ENCODE assay signal across 8 cellular contexts in genomic region chr14:23237772-23238594, GRCh38. TPM values are rescaled to one million over a fixed set of nuclear protein-coding genes. Genes with fewer than 3 reads are reported as not detected.
DNase-seq lines count a peak whose midpoint lies in the region; ATAC-seq and TF ChIP-seq lines count a peak whose summit lies in the region.

TSS of gene RNF212B (plus strand) at chr14:23237936. CDS start at chr14:23240346, 2,410 bp downstream.

- H3K9me3 Mint-ChIP-seq in CD4-positive, alpha-beta memory T cell, result peaks cover 0 to 2% (median 0%) of the 10 kb centered on the region in 8 donors
- H3K9me3 Mint-ChIP-seq in H9, result peaks cover 2% of the 10 kb centered on the region in 2 experiments

- no peak within 1 kb of the TSS for H3K56ac ChIP-seq in H9 (ENCODE audit: insufficient read length, low read depth, low read length)

- H2BK20ac ChIP-seq in H9 (ENCODE audit: low read depth, low read length, poor library complexity, severe bottlenecking), result no peak within 1 kb of the TSS

- TF ChIP-seq CTCF in H9 (conservative IDR thresholded peaks at IDR 0.05) (no peak), WI38 (IDR thresholded peaks at IDR 0.05; ENCODE audit: low read depth, low read length) (no peak)

- no peak within 1 kb of the TSS for H3K4ac ChIP-seq in H9 (ENCODE audit: low read depth, low read length)

- no peak for ATAC-seq in HG03196 (IDR thresholded peaks at IDR 0.05; ENCODE audit: unreplicated experiment)

- peaks cover 4% of the 10 kb centered on the region for H3K23me2 ChIP-seq in H9 (ENCODE audit: insufficient read length, low read depth, low read length, poor library complexity, severe bottlenecking)

- no peak within 1 kb of the TSS for H2BK12ac ChIP-seq in H9 (ENCODE audit: insufficient read length, low read depth, low read length)

- peak within 1 kb of the TSS; percentile 94; the same call in 1 of the 2 replicates for H3K14ac ChIP-seq in H9 (ENCODE audit: insufficient read depth, low read length)

- H3K79me1 ChIP-seq in H9 (ENCODE audit: insufficient read depth, low read depth, low read length, poor library complexity, severe bottlenecking), result no peaks in the 10 kb centered on the region

- WGBS in H9 (ENCODE audit: extremely low coverage, insufficient read length, low lambda C conversion rate), result no CpG with 5 or more reads among the region's 39 CpGs

- peak within 1 kb of the TSS; percentile 73 for H3T11ph ChIP-seq in H9 (ENCODE audit: low read length)

- no peak within 1 kb of the TSS for H4K91ac ChIP-seq in H9 (ENCODE audit: insufficient read length, low read depth, low read length)

- no peak within 1 kb of the TSS for H4K5ac ChIP-seq in H9 (ENCODE audit: insufficient read length, low read depth, low read length)

- no peak within 1 kb of the TSS for H2BK120ac ChIP-seq in H9 (ENCODE audit: low read depth, low read length, poor library complexity, severe bottlenecking)

- H3K4me1 Mint-ChIP-seq in CD4-positive, alpha-beta memory T cell, result peaks cover 0 to 7% (median 6%) of the 10 kb centered on the region in 4 donors
- H3K4me1 Mint-ChIP-seq in H9, result peaks cover 10 to 13% of the 10 kb centered on the region in 2 experiments

- H3K36me3 Mint-ChIP-seq in CD4-positive, alpha-beta memory T cell, result no peaks in the 10 kb centered on the region
- H3K36me3 Mint-ChIP-seq in H9 (ENCODE audit: insufficient read depth in 1 of 3, low read depth in 3 of 3), result peaks cover 0 to 2% (median under 1%) of the 10 kb centered on the region in 3 experiments; a peak in 3 of 7 replicates

- POLR2A ChIA-PET in CD4-positive, alpha-beta memory T cell (lab: Charles Lee; ENCODE audit: partially characterized antibody), result interaction anchor here (0.6 to 0.9 kb wide), 2 partner anchors 15 to 56 kb away, joined by 3 read pairs; no protein-coding TSS in a partner anchor

- peak within 1 kb of the TSS; percentile 76 for H3K18ac ChIP-seq in H9 (ENCODE audit: insufficient read length, low read depth, low read length)

- peak within 1 kb of the TSS in 5 of 8 donors; percentile 11 to 61 (median 46) for H3K4me3 Mint-ChIP-seq in CD4-positive, alpha-beta memory T cell
- H3K4me3 Mint-ChIP-seq in H9, result peak within 1 kb of the TSS; percentile 55

- H3K79me2 ChIP-seq in H9 (ENCODE audit: insufficient read depth, low read length), result no peaks in the 10 kb centered on the region

- in situ Hi-C loops in T47D (cut with HindIII; ENCODE audit: low pct_unique_long_range_greater_than_20kb, low sequenced_read_pairs), result no loop called here

- H3K27ac ChIP-seq in CD4-positive, alpha-beta memory T cell (ENCODE audit: low read depth, low read length), result no peak within 1 kb of the TSS
- H3K27ac ChIP-seq in H9 (ENCODE audit: insufficient read length, low read depth, low read length), result no peak within 1 kb of the TSS
- no peak within 1 kb of the TSS for H3K27ac ChIP-seq in iPS-20b (ENCODE audit: low read length)

- H3K36me3 ChIP-seq in CD4-positive, alpha-beta memory T cell (ENCODE audit: insufficient read depth, low read length), result no peaks in the 10 kb centered on the region
- H3K36me3 ChIP-seq in iPS-20b (ENCODE audit: insufficient read depth, low read depth, low read length), result no peaks in the 10 kb centered on the region

- H2AFZ ChIP-seq in H9 (ENCODE audit: low read length), result peak within 1 kb of the TSS; percentile 63

- H2AK5ac ChIP-seq in H9 (ENCODE audit: insufficient read length, low read length), result no peak within 1 kb of the TSS

- H3K9ac ChIP-seq in H9 (ENCODE audit: extremely low read depth, insufficient read length, low read length) (peak within 1 kb of the TSS; percentile 73), iPS-20b (ENCODE audit: low read depth, low read length) (peak within 1 kb of the TSS; percentile 72; the same call in 1 of the 2 replicates)

- no peaks in the 10 kb centered on the region for H3K27me3 ChIP-seq in CD4-positive, alpha-beta memory T cell (ENCODE audit: insufficient read depth, low read length)
- no peaks in the 10 kb centered on the region for H3K27me3 ChIP-seq in H9 (ENCODE audit: insufficient read depth, low read length)
- no peaks in the 10 kb centered on the region for H3K27me3 ChIP-seq in iPS-20b (ENCODE audit: insufficient read depth, low read length)

- 0 out of 2 replicates have a peak within 1 kb of the TSS, but pooled peaks have one; percentile 87 for H2BK15ac ChIP-seq in H9 (ENCODE audit: low read depth, low read length)

- H3K27me3 Mint-ChIP-seq in CD4-positive, alpha-beta memory T cell, result peaks cover 17% of the 10 kb centered on the region in 2 donors
- H3K27me3 Mint-ChIP-seq in H9 (ENCODE audit: low read depth), result no peaks in the 10 kb centered on the region

- H3K4me1 ChIP-seq in CD4-positive, alpha-beta memory T cell (ENCODE audit: insufficient read depth, low read length), result peaks cover 8% of the 10 kb centered on the region
- H3K4me1 ChIP-seq in H9 (ENCODE audit: insufficient read depth, low read length) (peaks cover 4% of the 10 kb centered on the region; the same call in 1 of the 2 replicates), iPS-20b (ENCODE audit: insufficient read depth, low read length) (0 out of 2 replicates have a peak, but pooled peaks cover 3% of the 10 kb centered on the region)

- CTCF ChIA-PET in CD4-positive, alpha-beta memory T cell (lab: Charles Lee; ENCODE audit: partially characterized antibody), result no interaction called here

- H3K4me3 ChIP-seq in CD4-positive, alpha-beta memory T cell (ENCODE audit: low read length in 2 of 2), result peak within 1 kb of the TSS in 1 of 2 donors; percentile 10
- H3K4me3 ChIP-seq in WI38 (ENCODE audit: low read depth, low read length), result peak within 1 kb of the TSS; percentile 38
- peak within 1 kb of the TSS; percentile 58 for H3K4me3 ChIP-seq in iPS-20b (ENCODE audit: low read length)
- H3K4me3 ChIP-seq in skeletal muscle cell (ENCODE audit: low read depth, low read length), result peak within 1 kb of the TSS; percentile 36

- H3K9me3 ChIP-seq in CD4-positive, alpha-beta memory T cell (ENCODE audit: control insufficient read depth in 1 of 2, low read length in 2 of 2), result no peaks in the 10 kb centered on the region
- H3K9me3 ChIP-seq in H9 (ENCODE audit: control insufficient read depth, low read depth, low read length) (no peaks in the 10 kb centered on the region), iPS-20b (ENCODE audit: insufficient read depth, low read depth, low read length) (no peaks in the 10 kb centered on the region)

- H3K27ac Mint-ChIP-seq in CD4-positive, alpha-beta memory T cell, result no peak within 1 kb of the TSS
- H3K27ac Mint-ChIP-seq in H9, result peak within 1 kb of the TSS; percentile 37 to 85 (median 49); a peak in 4 of 7 replicates

- peak within 1 kb of the TSS; percentile 70 for H3K4me2 ChIP-seq in H9 (ENCODE audit: insufficient read depth, insufficient read length, low read length)

- H4K20me1 ChIP-seq in H9 (ENCODE audit: control insufficient read depth, insufficient read depth, insufficient read length), result no peaks in the 10 kb centered on the region

- H2BK5ac ChIP-seq in H9 (ENCODE audit: insufficient read length, low read length), result no peak within 1 kb of the TSS

- H4K8ac ChIP-seq in H9 (replicated peaks; ENCODE audit: insufficient read length, low read depth, low read length), result no peak within 1 kb of the TSS

- peak; percentile 53 to 67 (median 61) for DNase-seq in CD4-positive, alpha-beta memory T cell
- peak; percentile 95 for DNase-seq in H9
- DNase-seq in NCI-H2171 (lab: John Stamatoyannopoulos, UW), result peak; percentile 89
- peak; percentile 76 to 90 for DNase-seq in T47D (ENCODE audit: low read depth in 1 of 2, low spot score in 1 of 2)
- peak; percentile 27 for DNase-seq in skeletal muscle cell (ENCODE audit: low read depth)

- H3K23ac ChIP-seq in H9 (ENCODE audit: insufficient read length, low read depth, low read length), result no peak within 1 kb of the TSS

- intact Hi-C loops in CD4-positive, alpha-beta memory T cell (cut with micrococcal nuclease), result no loop called here

RNA-seq across cellular contexts. Expression of gene RNF212B, which starts in this region (rescaled TPM):
- not detected for total RNA-seq in CD4-positive, alpha-beta memory T cell
- polyA plus RNA-seq in CD4-positive, alpha-beta memory T cell, result not detected
- total RNA-seq in H9 (2021), result 0.15 and 0.39 TPM in 2 replicates

Comparison
In these comparisons a context has a peak if more than half of its experiments do, and no peak if none do; other contexts are left out.
1. Peak in DNase-seq in CD4-positive, alpha-beta memory T cell; RNA of the gene not detected or under 1 TPM.
2. Peak in DNase-seq, H3K9ac ChIP-seq and H3K4me2 ChIP-seq in H9; RNA of the gene not detected or under 1 TPM.
3. DNase-seq: peak in every context shown above with its lines; median percentile 95 in H9; 89 in NCI-H2171; 83 in T47D; 61 in CD4-positive, alpha-beta memory T cell; 27 in skeletal muscle cell.
4. H3K27ac Mint-ChIP-seq: peak in H9 (3 of 3); none in CD4-positive, alpha-beta memory T cell (0 of 7).